In genomic region chr12:53492188-53492587, GRCh38 we compare ENCODE assay signal across 10 cellular contexts. TPM values are rescaled to one million over a fixed set of nuclear protein-coding genes. Genes with fewer than 3 reads are reported as not detected.
DNase-seq lines count a peak whose midpoint lies in the region; ATAC-seq lines count a peak whose summit lies in the region.
"Had no signal": no experiment of that assay in that cellular context is flagged by ENCODE, and none has a peak within 500 bp of the region (broad histone marks: within the 10 kb centered on the region; RNA-seq: fewer than 3 reads in every experiment).

No MANE protein-coding gene starts in this region.

- H3K4me1 Mint-ChIP-seq in activated T-helper 1 cell treated with anti-CD3 and anti-CD28 coated beads, Interleukin-12 subunit alpha, Interleukin-12 subunit beta, Interleukin-2, Interleukin-4 antibody, amounts not matched to agents 30 ng/mL and 10 ng/mL and 1 ng/mL, durations not matched to agents 14 hours and 24 hours and 36 hours (ENCODE audit: low read depth) = peaks cover 28% of the 10 kb centered on the region
- H3K4me1 Mint-ChIP-seq in stimulated activated naive CD8-positive, alpha-beta T cell treated with anti-CD3 and anti-CD28 coated beads, Interleukin-15, amount 100 ng/mL, for 72 hours = peaks cover 37% of the 10 kb centered on the region

- peak overlapping the region; percentile 40 for H3K4me3 ChIP-seq in iPS-18c (ENCODE audit: insufficient read depth, low read depth, low read length)

- peak overlapping the region; percentile 69 for H3K27ac Mint-ChIP-seq in activated T-helper 1 cell treated with anti-CD3 and anti-CD28 coated beads, Interleukin-12 subunit alpha, Interleukin-12 subunit beta, Interleukin-2, Interleukin-4 antibody, amounts not matched to agents 30 ng/mL and 10 ng/mL and 1 ng/mL, durations not matched to agents 14 hours and 24 hours and 36 hours
- H3K27ac Mint-ChIP-seq in stimulated activated naive CD8-positive, alpha-beta T cell treated with anti-CD3 and anti-CD28 coated beads, Interleukin-15, amount 100 ng/mL, for 72 hours = peak overlapping the region in 1 of 2 donors; percentile 15

- peak; percentile 59 for DNase-seq in NCI-H748 (lab: John Stamatoyannopoulos, UW; ENCODE audit: unreplicated experiment)
- no peak for DNase-seq in NCI-H748 treated with DMSO at 0.1 percent for 48 hours (lab: John Stamatoyannopoulos, UW)
- no peak for DNase-seq in activated T-helper 1 cell treated with anti-CD3 and anti-CD28 coated beads, Interleukin-12 subunit alpha, Interleukin-12 subunit beta, Interleukin-2, Interleukin-4 antibody, amounts not matched to agents 30 ng/mL and 10 ng/mL and 1 ng/mL, durations not matched to agents 14 hours and 24 hours and 36 hours (ENCODE audit: low spot score)
- DNase-seq in stimulated activated naive CD8-positive, alpha-beta T cell treated with anti-CD3 and anti-CD28 coated beads, Interleukin-15, amount 100 ng/mL, for 72 hours = no peak
- no peak for DNase-seq in hepatic stellate cell (ENCODE audit: low spot score)

- H3K27me3 Mint-ChIP-seq in activated T-helper 1 cell treated with anti-CD3 and anti-CD28 coated beads, Interleukin-12 subunit alpha, Interleukin-12 subunit beta, Interleukin-2, Interleukin-4 antibody, amounts not matched to agents 30 ng/mL and 10 ng/mL and 1 ng/mL, durations not matched to agents 14 hours and 24 hours and 36 hours (ENCODE audit: insufficient read depth) = no peaks in the 10 kb centered on the region
- H3K27me3 Mint-ChIP-seq in stimulated activated naive CD8-positive, alpha-beta T cell treated with anti-CD3 and anti-CD28 coated beads, Interleukin-15, amount 100 ng/mL, for 72 hours = no peaks in the 10 kb centered on the region

- H3K4me3 Mint-ChIP-seq in activated T-helper 1 cell treated with anti-CD3 and anti-CD28 coated beads, Interleukin-12 subunit alpha, Interleukin-12 subunit beta, Interleukin-2, Interleukin-4 antibody, amounts not matched to agents 30 ng/mL and 10 ng/mL and 1 ng/mL, durations not matched to agents 14 hours and 24 hours and 36 hours = peak overlapping the region; percentile 68
- H3K4me3 Mint-ChIP-seq in stimulated activated naive CD8-positive, alpha-beta T cell treated with anti-CD3 and anti-CD28 coated beads, Interleukin-15, amount 100 ng/mL, for 72 hours = peak overlapping the region; percentile 86 to 98

- intact Hi-C loops in activated T-helper 1 cell treated with anti-CD3 and anti-CD28 coated beads, Interleukin-12 subunit alpha, Interleukin-12 subunit beta, Interleukin-2, Interleukin-4 antibody, amounts not matched to agents 30 ng/mL and 10 ng/mL and 1 ng/mL, durations not matched to agents 14 hours and 24 hours and 36 hours (cut with micrococcal nuclease) = loop anchor here (2.0 kb wide), 4 partner anchors 15 to 135 kb away; partner anchors contain the start of genes ATF7, PCBP2 and SP1

- ATAC-seq in stimulated activated naive CD8-positive, alpha-beta T cell treated with anti-CD3 and anti-CD28 coated beads, Interleukin-15, amount 100 ng/mL, for 72 hours = no peak
- ATAC-seq in GM21360 (IDR thresholded peaks at IDR 0.05; ENCODE audit: unreplicated experiment) (no peak), HG03439 (IDR thresholded peaks at IDR 0.05; ENCODE audit: unreplicated experiment) (no peak)

- no peaks in the 10 kb centered on the region for H3K9me3 Mint-ChIP-seq in activated T-helper 1 cell treated with anti-CD3 and anti-CD28 coated beads, Interleukin-12 subunit alpha, Interleukin-12 subunit beta, Interleukin-2, Interleukin-4 antibody, amounts not matched to agents 30 ng/mL and 10 ng/mL and 1 ng/mL, durations not matched to agents 14 hours and 24 hours and 36 hours
- H3K9me3 Mint-ChIP-seq in stimulated activated naive CD8-positive, alpha-beta T cell treated with anti-CD3 and anti-CD28 coated beads, Interleukin-15, amount 100 ng/mL, for 72 hours = no peaks in the 10 kb centered on the region

- peaks cover 8% of the 10 kb centered on the region for H3K36me3 Mint-ChIP-seq in activated T-helper 1 cell treated with anti-CD3 and anti-CD28 coated beads, Interleukin-12 subunit alpha, Interleukin-12 subunit beta, Interleukin-2, Interleukin-4 antibody, amounts not matched to agents 30 ng/mL and 10 ng/mL and 1 ng/mL, durations not matched to agents 14 hours and 24 hours and 36 hours (ENCODE audit: low read depth)

- no peaks in the 10 kb centered on the region for H3K9me3 ChIP-seq in iPS-18c (ENCODE audit: control insufficient read depth, insufficient read depth, low read length)

RNA-seq across cellular contexts. Expression of gene MAP3K12, which starts 7.1 kb away (rescaled TPM):
- 15.7 and 18.4 TPM in 2 replicates for total RNA-seq in activated T-helper 1 cell treated with anti-CD3 and anti-CD28 coated beads, Interleukin-12 subunit alpha, Interleukin-12 subunit beta, Interleukin-2, Interleukin-4 antibody, amounts not matched to agents 30 ng/mL and 10 ng/mL and 1 ng/mL, durations not matched to agents 14 hours and 24 hours and 36 hours

RNA-seq across cellular contexts. Expression of gene TARBP2, which starts 8.9 kb away (rescaled TPM):
- total RNA-seq in activated T-helper 1 cell treated with anti-CD3 and anti-CD28 coated beads, Interleukin-12 subunit alpha, Interleukin-12 subunit beta, Interleukin-2, Interleukin-4 antibody, amounts not matched to agents 30 ng/mL and 10 ng/mL and 1 ng/mL, durations not matched to agents 14 hours and 24 hours and 36 hours = 47.7 and 48.2 TPM in 2 replicates

RNA-seq across cellular contexts. Expression of gene NPFF, which starts 15.1 kb away (rescaled TPM):
- 0.44 TPM in 1 of 2 replicates, not detected in the other for total RNA-seq in activated T-helper 1 cell treated with anti-CD3 and anti-CD28 coated beads, Interleukin-12 subunit alpha, Interleukin-12 subunit beta, Interleukin-2, Interleukin-4 antibody, amounts not matched to agents 30 ng/mL and 10 ng/mL and 1 ng/mL, durations not matched to agents 14 hours and 24 hours and 36 hours
- total RNA-seq: dermis microvascular lymphatic vessel endothelial cell, HT1080 had no signal

RNA-seq across cellular contexts. Expression of gene PCBP2, which starts 40.3 kb away (rescaled TPM):
- 865 and 896 TPM in 2 replicates for total RNA-seq in activated T-helper 1 cell treated with anti-CD3 and anti-CD28 coated beads, Interleukin-12 subunit alpha, Interleukin-12 subunit beta, Interleukin-2, Interleukin-4 antibody, amounts not matched to agents 30 ng/mL and 10 ng/mL and 1 ng/mL, durations not matched to agents 14 hours and 24 hours and 36 hours

RNA-seq across cellular contexts. Expression of gene PRR13, which starts 50.7 kb away (rescaled TPM):
- 206 and 219 TPM in 2 replicates for total RNA-seq in activated T-helper 1 cell treated with anti-CD3 and anti-CD28 coated beads, Interleukin-12 subunit alpha, Interleukin-12 subunit beta, Interleukin-2, Interleukin-4 antibody, amounts not matched to agents 30 ng/mL and 10 ng/mL and 1 ng/mL, durations not matched to agents 14 hours and 24 hours and 36 hours
